In the genomic region with DNA sequence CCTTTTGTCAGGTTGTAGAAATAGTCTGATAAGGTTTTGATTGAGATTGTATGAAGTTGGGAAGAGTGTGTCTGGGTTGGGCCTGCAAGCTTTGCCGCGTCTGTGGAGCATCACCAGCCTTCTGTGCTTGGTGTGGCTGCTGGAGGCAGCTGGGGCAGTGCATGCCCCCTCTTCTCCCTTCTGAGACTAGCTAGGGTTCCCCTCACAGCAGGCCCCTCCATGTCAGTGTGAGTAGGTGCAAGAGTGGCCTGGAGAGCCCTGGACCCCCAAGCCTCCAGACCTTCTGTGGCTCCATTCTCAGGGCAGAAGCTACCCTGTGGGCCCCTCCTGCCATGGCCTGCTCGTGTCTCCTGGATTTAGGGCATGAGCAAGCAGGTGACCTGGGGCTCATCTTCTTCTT, we compare ENCODE assay signal across 26 cellular contexts.
"Had no signal": no experiment of that assay in that cellular context is flagged by ENCODE, and none has a peak within 500 bp of the region (broad histone marks: within the 10 kb centered on the region; RNA-seq: fewer than 3 reads in every experiment).

No MANE protein-coding gene starts in this region.

- H3K27ac ChIP-seq: left ventricle myocardium inferior, neutrophil, parathyroid adenoma, psoas muscle, right lobe of liver, testis, thyroid gland, transverse colon, upper lobe of right lung had no signal

- H3K4me1 ChIP-seq: left ventricle myocardium inferior, parathyroid adenoma, psoas muscle, right lobe of liver, thyroid gland, transverse colon, upper lobe of right lung had no signal

- H3K4me3 ChIP-seq: left ventricle myocardium inferior, lung, psoas muscle, right lobe of liver, smooth muscle cell, testis, thyroid gland, transverse colon, upper lobe of right lung had no signal

- H3K27me3 Mint-ChIP-seq: stimulated activated naive CD8-positive, alpha-beta T cell treated with anti-CD3 and anti-CD28 coated beads, Interleukin-15, amount 100 ng/mL, for 72 hours had no signal

- H3K79me2 ChIP-seq: parathyroid adenoma had no signal

- H3K27ac Mint-ChIP-seq: memory B cell; naive thymus-derived CD8-positive, alpha-beta T cell; nephron; stimulated activated memory B cell treated with anti-CD40 and anti-IgM and Interleukin-4, amounts not matched to agents 10 μg/mL and 1 μg/mL and 100 μg/mL, for 72 hours had no signal

- H3K4me1 Mint-ChIP-seq: naive thymus-derived CD8-positive, alpha-beta T cell; nephron; stimulated activated memory B cell treated with anti-CD40 and anti-IgM and Interleukin-4, amounts not matched to agents 10 μg/mL and 1 μg/mL and 100 μg/mL, for 72 hours had no signal

- H3K4me3 Mint-ChIP-seq: memory B cell; naive thymus-derived CD8-positive, alpha-beta T cell; nephron; neural crest cell; stimulated activated memory B cell treated with anti-CD40 and anti-IgM and Interleukin-4, amounts not matched to agents 10 μg/mL and 1 μg/mL and 100 μg/mL, for 72 hours; stimulated activated naive CD8-positive, alpha-beta T cell treated with anti-CD3 and anti-CD28 coated beads, Interleukin-15, amount 100 ng/mL, for 72 hours had no signal

- H3K36me3 ChIP-seq: left ventricle myocardium inferior, neutrophil, right lobe of liver, thyroid gland, transverse colon, upper lobe of right lung had no signal

- H3K27me3 ChIP-seq: neutrophil, right lobe of liver, testis, thyroid gland, transverse colon had no signal

- H3K4me2 ChIP-seq: smooth muscle cell had no signal

- H2AFZ ChIP-seq: parathyroid adenoma had no signal

- H3K9ac ChIP-seq: parathyroid adenoma had no signal

- DNase-seq: hippocampal formation; islet precursor cell; left ventricle myocardium inferior; naive thymus-derived CD8-positive, alpha-beta T cell; occipital lobe; psoas muscle; right lobe of liver; stimulated activated CD4-positive, alpha-beta T cell treated with anti-CD3 and anti-CD28 coated beads, Interleukin-1b, Interleukin-23, amount 100 ng/mL, for 48 hours; stimulated activated CD4-positive, alpha-beta T cell treated with anti-CD3 and anti-CD28 coated beads, Interleukin-2, amount 100 ng/mL, for 48 hours; stimulated activated CD4-positive, alpha-beta T cell treated with anti-CD3 and anti-CD28 coated beads, Interleukin-4, amount 100 ng/mL, for 4 hours; stimulated activated CD8-positive, alpha-beta memory T cell treated with anti-CD3 and anti-CD28 coated beads, Interleukin-4, amount 100 ng/mL, for 48 hours; stimulated activated naive CD4-positive, alpha-beta T cell treated with Interleukin-2 at 50 U/mL for 16 hours; stimulated activated naive CD8-positive, alpha-beta T cell treated with anti-CD3 and anti-CD28 coated beads, Interleukin-15, amount 100 ng/mL, for 72 hours; substantia nigra; testis; thyroid gland; transverse colon; upper lobe of right lung had no signal

- H3K36me3 Mint-ChIP-seq: naive thymus-derived CD8-positive, alpha-beta T cell had no signal

- H3K9me3 ChIP-seq: left ventricle myocardium inferior, neutrophil, psoas muscle, right lobe of liver, testis, thyroid gland, transverse colon, upper lobe of right lung had no signal
